30 cellular contexts compared by ENCODE assay signal in genomic region chr1:52756020-52756419, GRCh38.
"Had no signal": no experiment of that assay in that cellular context is flagged by ENCODE, and none has a peak within 500 bp of the region (broad histone marks: within the 10 kb centered on the region; RNA-seq: fewer than 3 reads in every experiment).

No MANE protein-coding gene starts in this region.

- H3K4me3 ChIP-seq: breast epithelium, esophagus muscularis mucosa, heart right ventricle, left lung, lower lobe of right lung, pancreas, psoas muscle, sigmoid colon, stomach, thyroid gland, upper lobe of left lung, vagina had no signal

- DNase-seq: activated CD4-positive, alpha-beta T cell treated with anti-CD3 and anti-CD28 coated beads, Interleukin-2, amount 50 U/mL, for 1 hour; activated CD4-positive, CD25-positive, alpha-beta regulatory T cell treated with anti-CD3 and anti-CD28 coated beads, Interleukin-2, amount 50 U/mL, for 72 hours; activated CD8-positive, alpha-beta memory T cell treated with anti-CD3 and anti-CD28 coated beads, Interleukin-2, amount 10 ng/mL, durations not matched to agents 7 days and 5 days; activated CD8-positive, alpha-beta T cell treated with anti-CD3 and anti-CD28 coated beads, Interleukin-2, amount 10 ng/mL, durations not matched to agents 7 days and 5 days; activated T-cell treated with anti-CD3 and anti-CD28 coated beads, Interleukin-2, amount 50 U/mL, for 48 hours; central memory CD4-positive, alpha-beta T cell; foreskin keratinocyte; heart right ventricle; left lung; lower lobe of right lung; pancreas; psoas muscle; sigmoid colon; small intestine; stimulated activated CD4-positive, alpha-beta T cell treated with anti-CD3 and anti-CD28 coated beads, Interleukin-4, amount 100 ng/mL, for 4 hours; stimulated activated CD8-positive, alpha-beta memory T cell treated with anti-CD3 and anti-CD28 coated beads, Interleukin-4, amount 100 ng/mL, for 48 hours; stomach; T1000; thyroid gland; upper lobe of left lung; WERI-Rb-1 had no signal

- H3K4me3 Mint-ChIP-seq: activated CD8-positive, alpha-beta memory T cell treated with anti-CD3 and anti-CD28 coated beads, Interleukin-2, amount 10 ng/mL, durations not matched to agents 7 days and 5 days; activated CD8-positive, alpha-beta T cell treated with anti-CD3 and anti-CD28 coated beads, Interleukin-2, amount 10 ng/mL, durations not matched to agents 7 days and 5 days; activated naive CD4-positive, alpha-beta T cell treated with anti-CD3 and anti-CD28 coated beads, Interleukin-2, amount 50 U/mL, for 24 hours; dendritic cell treated with granulocyte-macrophage colony-stimulating factor and Interleukin-4, amounts not matched to agents 40 ng/mL and 50 ng/mL, for 4 days; nephron; stimulated activated memory B cell treated with anti-CD40 and anti-IgM and Interleukin-4, amounts not matched to agents 10 μg/mL and 1 μg/mL and 100 μg/mL, for 72 hours; T-helper 1 cell treated with Interleukin-12 subunit alpha and Interleukin-12 subunit beta and Interleukin-4 antibody, amounts not matched to agents 30 μg/mL and 1 μg/mL, for 36 hours had no signal

- H3K4me1 Mint-ChIP-seq: activated CD8-positive, alpha-beta memory T cell treated with anti-CD3 and anti-CD28 coated beads, Interleukin-2, amount 10 ng/mL, durations not matched to agents 7 days and 5 days had no signal

- H3K27me3 ChIP-seq: breast epithelium, esophagus muscularis mucosa, foreskin keratinocyte, heart right ventricle, left lung, pancreas, sigmoid colon, stomach, thyroid gland, upper lobe of left lung, vagina had no signal

- H3K9me3 Mint-ChIP-seq: activated naive CD4-positive, alpha-beta T cell treated with anti-CD3 and anti-CD28 coated beads, Interleukin-2, amount 50 U/mL, for 24 hours; activated T-helper 2 cell treated with anti-CD3 and anti-CD28 coated beads, Interferon-gamma antibody, Interleukin-2, Interleukin-4, amounts not matched to agents 10 μg/mL and 5 μg/mL and 100 μg/mL, durations not matched to agents 14 hours and 24 hours and 36 hours; dendritic cell treated with granulocyte-macrophage colony-stimulating factor and Interleukin-4, amounts not matched to agents 40 ng/mL and 50 ng/mL, for 4 days; nephron; stimulated activated memory B cell treated with anti-CD40 and anti-IgM and Interleukin-4, amounts not matched to agents 10 μg/mL and 1 μg/mL and 100 μg/mL, for 72 hours; T-helper 1 cell treated with Interleukin-12 subunit alpha and Interleukin-12 subunit beta and Interleukin-4 antibody, amounts not matched to agents 30 μg/mL and 1 μg/mL, for 36 hours had no signal

- H3K4me1 ChIP-seq: breast epithelium, foreskin keratinocyte had no signal

- H3K27ac ChIP-seq: breast epithelium, esophagus muscularis mucosa, foreskin keratinocyte, heart right ventricle, left lung, lower lobe of right lung, pancreas, psoas muscle, sigmoid colon, stomach, upper lobe of left lung, vagina, WERI-Rb-1 had no signal

- ATAC-seq: activated CD8-positive, alpha-beta memory T cell treated with anti-CD3 and anti-CD28 coated beads, Interleukin-2, amount 10 ng/mL, durations not matched to agents 7 days and 5 days; activated CD8-positive, alpha-beta T cell treated with anti-CD3 and anti-CD28 coated beads, Interleukin-2, amount 10 ng/mL, durations not matched to agents 7 days and 5 days; foreskin keratinocyte; heart right ventricle; left lung; lower lobe of right lung; pancreas; psoas muscle; stimulated activated memory B cell treated with anti-CD40 and anti-IgM and Interleukin-4, amounts not matched to agents 10 μg/mL and 1 μg/mL and 100 μg/mL, for 72 hours had no signal

- H3K36me3 ChIP-seq: breast epithelium had no signal

- H3K27me3 Mint-ChIP-seq: activated CD8-positive, alpha-beta memory T cell treated with anti-CD3 and anti-CD28 coated beads, Interleukin-2, amount 10 ng/mL, durations not matched to agents 7 days and 5 days; activated naive CD4-positive, alpha-beta T cell treated with anti-CD3 and anti-CD28 coated beads, Interleukin-2, amount 50 U/mL, for 24 hours; dendritic cell treated with granulocyte-macrophage colony-stimulating factor and Interleukin-4, amounts not matched to agents 40 ng/mL and 50 ng/mL, for 4 days; stimulated activated memory B cell treated with anti-CD40 and anti-IgM and Interleukin-4, amounts not matched to agents 10 μg/mL and 1 μg/mL and 100 μg/mL, for 72 hours had no signal

- H3K9me3 ChIP-seq: breast epithelium, esophagus muscularis mucosa, heart right ventricle, left lung, lower lobe of right lung, pancreas, psoas muscle, sigmoid colon, stomach, thyroid gland, upper lobe of left lung, vagina had no signal

- H3K27ac Mint-ChIP-seq: activated CD8-positive, alpha-beta memory T cell treated with anti-CD3 and anti-CD28 coated beads, Interleukin-2, amount 10 ng/mL, durations not matched to agents 7 days and 5 days; activated CD8-positive, alpha-beta T cell treated with anti-CD3 and anti-CD28 coated beads, Interleukin-2, amount 10 ng/mL, durations not matched to agents 7 days and 5 days; activated naive CD4-positive, alpha-beta T cell treated with anti-CD3 and anti-CD28 coated beads, Interleukin-2, amount 50 U/mL, for 24 hours; activated T-helper 2 cell treated with anti-CD3 and anti-CD28 coated beads, Interferon-gamma antibody, Interleukin-2, Interleukin-4, amounts not matched to agents 10 μg/mL and 5 μg/mL and 100 μg/mL, durations not matched to agents 14 hours and 24 hours and 36 hours; dendritic cell treated with granulocyte-macrophage colony-stimulating factor and Interleukin-4, amounts not matched to agents 40 ng/mL and 50 ng/mL, for 4 days; nephron; stimulated activated memory B cell treated with anti-CD40 and anti-IgM and Interleukin-4, amounts not matched to agents 10 μg/mL and 1 μg/mL and 100 μg/mL, for 72 hours; T-helper 1 cell treated with Interleukin-12 subunit alpha and Interleukin-12 subunit beta and Interleukin-4 antibody, amounts not matched to agents 30 μg/mL and 1 μg/mL, for 36 hours had no signal
